Comparison of ENCODE assay signal across 8 cellular contexts in genomic region chr12:11730299-11731041, GRCh38.
DNase-seq lines count a peak whose midpoint lies in the region; ATAC-seq and TF ChIP-seq lines count a peak whose summit lies in the region.

No MANE protein-coding gene starts in this region.

- POLR2A ChIA-PET in Caco-2 (lab: Charles Lee): no interaction called here

- no peaks in the 10 kb centered on the region for H3K27me3 ChIP-seq in Caco-2 (replicated peaks; ENCODE audit: control insufficient read depth, insufficient read depth, low read length)

- no peak overlapping the region for H3K4me3 Mint-ChIP-seq in Caco-2 (ENCODE audit: unreplicated experiment)

- H3K9me3 ChIP-seq in Caco-2: no peaks in the 10 kb centered on the region

- no TSS peak for BruUV-seq in Caco-2 (replicated peaks; lab: Mats Ljungman, UMichigan)

- TF ChIP-seq CTCF in Caco-2 (IDR thresholded peaks at IDR 0.05; ENCODE audit: insufficient read depth in 1 of 2, low read depth in 1 of 2, low read length in 1 of 2, severe bottlenecking in 1 of 2, unreplicated experiment in 1 of 2): no peak

- DNase-seq in Caco-2 (peak; percentile 75 to 79), NCI-H774 (lab: John Stamatoyannopoulos, UW) (peak; percentile 49), left colon (peak; percentile 70 to 79), sciatic nerve (ENCODE audit: low spot score) (no peak), DMS 273 (lab: John Stamatoyannopoulos, UW; ENCODE audit: unreplicated experiment) (no peak), SW480 (ENCODE audit: low spot score) (no peak)

- peak; percentile 29 for ATAC-seq in GM21576 (IDR thresholded peaks at IDR 0.05; ENCODE audit: unreplicated experiment)
- ATAC-seq in left colon: peak; percentile 82
- no peak for ATAC-seq in sciatic nerve
- ATAC-seq in HG02763 (IDR thresholded peaks at IDR 0.05; ENCODE audit: unreplicated experiment): no peak

- no peak overlapping the region for H3K4me3 ChIP-seq in Caco-2 (ENCODE audit: low read depth, low read length)

- peaks cover 14% of the 10 kb centered on the region for H3K4me1 Mint-ChIP-seq in Caco-2 (ENCODE audit: low read depth, unreplicated experiment)

- CTCF ChIA-PET in Caco-2 (lab: Charles Lee): no interaction called here

- peaks cover 18% of the 10 kb centered on the region for H3K4me1 ChIP-seq in Caco-2

- no peaks in the 10 kb centered on the region for H3K36me3 Mint-ChIP-seq in Caco-2 (ENCODE audit: insufficient read depth, unreplicated experiment)

- no peaks in the 10 kb centered on the region for H3K27me3 Mint-ChIP-seq in Caco-2 (ENCODE audit: insufficient read depth, unreplicated experiment)

- no peaks in the 10 kb centered on the region for H3K36me3 ChIP-seq in Caco-2 (ENCODE audit: control insufficient read depth, insufficient read depth, low read length)

- intact Hi-C loops in Caco-2 (cut with micrococcal nuclease; ENCODE audit: unreplicated experiment): loop anchor here (10.0 kb wide), 1 partner anchor 154 kb away; no protein-coding TSS in a partner anchor
- intact Hi-C loops in left colon (cut with DNase I, micrococcal nuclease): no loop called here
- intact Hi-C loops in sciatic nerve (cut with DNase I): no loop called here

- H3K9me3 Mint-ChIP-seq in Caco-2 (ENCODE audit: unreplicated experiment): no peaks in the 10 kb centered on the region

- H3K27ac Mint-ChIP-seq in Caco-2 (ENCODE audit: unreplicated experiment): peak overlapping the region; percentile 46

Comparison
In these comparisons a context has a peak if more than half of its experiments do, and no peak if none do; other contexts are left out.
1. DNase-seq: peak in Caco-2 (2 of 2), NCI-H774 (single experiment) and left colon (2 of 2); none in sciatic nerve (single experiment), DMS 273 (single experiment) and SW480 (single experiment).
2. ATAC-seq: peak in GM21576 (single experiment) and left colon (single experiment); none in sciatic nerve (single experiment) and HG02763 (single experiment).